12 cellular contexts compared by ENCODE assay signal in genomic region chr2:63124209-63124608, GRCh38.
DNase-seq lines count a peak whose midpoint lies in the region; ATAC-seq, FAIRE-seq and TF ChIP-seq lines count a peak whose summit lies in the region.
"Had no signal": no experiment of that assay in that cellular context is flagged by ENCODE, and none has a peak within 500 bp of the region (broad histone marks: within the 10 kb centered on the region; RNA-seq: fewer than 3 reads in every experiment).

No MANE protein-coding gene starts in this region.

- 0% methylated on average over 2 of the region's 2 CpGs for WGBS in GM12878 (ENCODE audit: insufficient coverage, insufficient replicate concordance, low lambda C conversion rate, missing lambda C conversion rate)

- H3K27ac Mint-ChIP-seq in naive thymus-derived CD4-positive, alpha-beta T cell: no peak overlapping the region
- H3K27ac Mint-ChIP-seq: nephron progenitor cell; stimulated activated memory B cell treated with anti-CD40 and anti-IgM and Interleukin-4, amounts not matched to agents 10 μg/mL and 1 μg/mL and 100 μg/mL, for 72 hours had no signal

- H3K36me3 ChIP-seq in GM12878 (ENCODE audit: control insufficient read depth in 2 of 2, insufficient read depth in 2 of 2, low read length in 1 of 2): no peaks in the 10 kb centered on the region
- no peaks in the 10 kb centered on the region for H3K36me3 ChIP-seq in naive thymus-derived CD4-positive, alpha-beta T cell (ENCODE audit: control insufficient read depth in 2 of 3, insufficient read depth in 3 of 3, low read length in 3 of 3)

- no peak overlapping the region; the same call in 1 of the 2 replicates for H3K4me3 ChIP-seq in GM12878
- no peak overlapping the region for H3K4me3 ChIP-seq in naive thymus-derived CD4-positive, alpha-beta T cell (ENCODE audit: low read length)

- ATAC-seq in GM21390 (IDR thresholded peaks at IDR 0.05; ENCODE audit: unreplicated experiment): peak; percentile 68
- peak; percentile 65 for ATAC-seq in HG03342 (IDR thresholded peaks at IDR 0.05; ENCODE audit: unreplicated experiment)
- ATAC-seq in GM12878: peak; percentile 91
- no peak for ATAC-seq in naive thymus-derived CD4-positive, alpha-beta T cell
- ATAC-seq: stimulated activated memory B cell treated with anti-CD40 and anti-IgM and Interleukin-4, amounts not matched to agents 10 μg/mL and 1 μg/mL and 100 μg/mL, for 72 hours had no signal

- SMC1A ChIA-PET in GM12878 (lab: Charles Lee; ENCODE audit: uncharacterized antibody, unreplicated experiment): interaction anchor here (0.6 to 2.0 kb wide), 4 partner anchors 83 to 664 kb away, joined by 3 to 5 read pairs (median 4); no protein-coding TSS in a partner anchor

- POLR2A ChIA-PET in GM12878 (lab: Charles Lee): interaction anchor here (0.6 kb wide), 1 partner anchor 1050 kb away, joined by 5 read pairs; no protein-coding TSS in a partner anchor
- POLR2A ChIA-PET in naive thymus-derived CD4-positive, alpha-beta T cell (lab: Charles Lee): no interaction called here

- H3K4me1 ChIP-seq in GM12878 (ENCODE audit: control insufficient read depth, insufficient read depth, low read length): peaks cover 15% of the 10 kb centered on the region
- H3K4me1 ChIP-seq in naive thymus-derived CD4-positive, alpha-beta T cell (ENCODE audit: control insufficient read depth in 2 of 2, insufficient read depth in 2 of 2, low read length in 2 of 2): no peaks in the 10 kb centered on the region

- no peaks in the 10 kb centered on the region for H3K27me3 Mint-ChIP-seq in naive thymus-derived CD4-positive, alpha-beta T cell
- H3K27me3 Mint-ChIP-seq: stimulated activated memory B cell treated with anti-CD40 and anti-IgM and Interleukin-4, amounts not matched to agents 10 μg/mL and 1 μg/mL and 100 μg/mL, for 72 hours had no signal

- no peak overlapping the region for H3K9ac ChIP-seq in GM12878 (ENCODE audit: control insufficient read depth, insufficient read depth, low read length)

- in situ Hi-C loops in GM12878 (cut with MboI): no loop called here

- DNase-seq in GM12891 (ENCODE audit: insufficient read length, low spot score) (no peak), GM12878 (ENCODE audit: low read depth, low spot score) (peak; percentile 19), AG20443 (ENCODE audit: low spot score) (no peak), Kasumi-1 (lab: John Stamatoyannopoulos, UW) (no peak)
- no peak for DNase-seq in activated CD4-positive, alpha-beta T cell treated with anti-CD3 and anti-CD28 coated beads, Interleukin-2, amount 50 U/mL, for 1 hour
- no peak for DNase-seq in naive thymus-derived CD4-positive, alpha-beta T cell
- DNase-seq: NCI-H69, nephron progenitor cell had no signal

- no peak for TF ChIP-seq POLR2A in GM12891 (IDR thresholded peaks at IDR 0.05; ENCODE audit: low read depth, low read length)
- no peak for TF ChIP-seq POLR2A in GM12878 (IDR thresholded peaks at IDR 0.05; ENCODE audit: low read depth, low read length)

- TF ChIP-seq CTCF in GM12878 (IDR thresholded peaks at IDR 0.05 in 2 of 3, conservative IDR thresholded peaks at IDR 0.05 in 1 of 3; ENCODE audit: control insufficient read depth in 2 of 3, extremely low read depth in 1 of 3, insufficient read depth in 1 of 3, low read depth in 3 of 3, low read length in 3 of 3): no peak

- RAD21 ChIA-PET in GM12878 (lab: Charles Lee; ENCODE audit: unreplicated experiment): interaction anchor here (0.6 to 1.0 kb wide), 2 partner anchors 37 to 496 kb away, joined by 3 read pairs; no protein-coding TSS in a partner anchor

- no TSS peak for BruUV-seq in GM12878 (replicated peaks; lab: Mats Ljungman, UMichigan)

- H3K4me1 Mint-ChIP-seq in naive thymus-derived CD4-positive, alpha-beta T cell: no peaks in the 10 kb centered on the region
- H3K4me1 Mint-ChIP-seq: nephron progenitor cell had no signal

- CTCF ChIA-PET in GM12878 (lab: Yijun Ruan, JAX): interaction anchor here (0.6 to 1.0 kb wide), 3 partner anchors 14 to 666 kb away, joined by 3 to 5 read pairs (median 3); no protein-coding TSS in a partner anchor
- CTCF ChIA-PET in naive thymus-derived CD4-positive, alpha-beta T cell (lab: Charles Lee): no interaction called here

- TF ChIP-seq RAD21 in GM12878 (IDR thresholded peaks at IDR 0.05; ENCODE audit: insufficient read depth, low read depth, low read length): no peak

- intact Hi-C loops in GM12878 (cut with micrococcal nuclease; ENCODE audit: unreplicated experiment): no loop called here
- intact Hi-C loops in naive thymus-derived CD4-positive, alpha-beta T cell (cut with micrococcal nuclease): no loop called here

- H3K4me2 ChIP-seq in GM12878 (ENCODE audit: control insufficient read depth, insufficient read depth): 0 out of 2 replicates have a peak overlapping the region, but pooled peaks have one; percentile 46

- H3K79me2 ChIP-seq in GM12878 (ENCODE audit: control insufficient read depth, insufficient read depth, low read length): no peaks in the 10 kb centered on the region

- H3K27ac ChIP-seq in GM12878 (ENCODE audit: control insufficient read depth, insufficient read depth): no peak overlapping the region
- no peak overlapping the region for H3K27ac ChIP-seq in naive thymus-derived CD4-positive, alpha-beta T cell (ENCODE audit: low read depth, low read length)

- H3K27me3 ChIP-seq in GM12878 (replicated peaks in 1 of 2; ENCODE audit: control insufficient read depth in 2 of 2, insufficient read depth in 2 of 2, low read length in 1 of 2): no peaks in the 10 kb centered on the region
- no peaks in the 10 kb centered on the region for H3K27me3 ChIP-seq in naive thymus-derived CD4-positive, alpha-beta T cell (ENCODE audit: control insufficient read depth in 2 of 2, insufficient read depth in 2 of 2, low read length in 2 of 2)

- no peaks in the 10 kb centered on the region for H4K20me1 ChIP-seq in GM12878 (ENCODE audit: control insufficient read depth, insufficient read depth)

- H2AFZ ChIP-seq in GM12878 (ENCODE audit: control insufficient read depth, low read depth, low read length): no peak overlapping the region

- H3K9me3 Mint-ChIP-seq in naive thymus-derived CD4-positive, alpha-beta T cell: peaks cover 0 to 35% (median 3%) of the 10 kb centered on the region in 11 donors
- H3K9me3 Mint-ChIP-seq: nephron progenitor cell; stimulated activated memory B cell treated with anti-CD40 and anti-IgM and Interleukin-4, amounts not matched to agents 10 μg/mL and 1 μg/mL and 100 μg/mL, for 72 hours had no signal

- no peaks in the 10 kb centered on the region; the same call in 2 of the 3 replicates for H3K9me3 ChIP-seq in GM12878 (replicated peaks; ENCODE audit: control insufficient read depth, insufficient read depth, low read length)
- peaks cover 0 to under 1% (median 0%) of the 10 kb centered on the region in 3 experiments for H3K9me3 ChIP-seq in naive thymus-derived CD4-positive, alpha-beta T cell (ENCODE audit: control insufficient read depth in 2 of 3, low read length in 3 of 3)

- no peak for TF ChIP-seq EP300 in GM12878 (IDR thresholded peaks at IDR 0.05; ENCODE audit: borderline replicate concordance in 1 of 2, control insufficient read depth in 1 of 2, low read depth in 2 of 2, low read length in 2 of 2)

- peak; percentile 69 for FAIRE-seq in GM12891 (lab: Jason Lieb, UNC)
- FAIRE-seq in GM12878 (lab: Jason Lieb, UNC): peak; percentile 72
- FAIRE-seq: endothelial cell of umbilical vein had no signal

- no peak overlapping the region for H3K4me3 Mint-ChIP-seq in naive thymus-derived CD4-positive, alpha-beta T cell
- H3K4me3 Mint-ChIP-seq: nephron progenitor cell; stimulated activated memory B cell treated with anti-CD40 and anti-IgM and Interleukin-4, amounts not matched to agents 10 μg/mL and 1 μg/mL and 100 μg/mL, for 72 hours had no signal

- peaks cover 0 to 28% (median 23%) of the 10 kb centered on the region in 5 donors for H3K36me3 Mint-ChIP-seq in naive thymus-derived CD4-positive, alpha-beta T cell
- H3K36me3 Mint-ChIP-seq: stimulated activated memory B cell treated with anti-CD40 and anti-IgM and Interleukin-4, amounts not matched to agents 10 μg/mL and 1 μg/mL and 100 μg/mL, for 72 hours had no signal

TF ChIP-seq in GM12891, 5 proteins besides CTCF, POLR2A, EP300 and RAD21:
- TF ChIP-seq TAF1 (IDR thresholded peaks at IDR 0.05; ENCODE audit: low read depth, low read length): no peak

TF ChIP-seq in GM12878, 131 proteins besides CTCF, POLR2A, EP300 and RAD21:
- TF ChIP-seq CREM (IDR thresholded peaks at IDR 0.05; ENCODE audit: low read depth): peak; percentile 29; the same call in 1 of the 2 replicates
- TF ChIP-seq TCF12 (IDR thresholded peaks at IDR 0.05; ENCODE audit: low read depth, low read length): no peak
- peak; percentile 80 for TF ChIP-seq RUNX3 (IDR thresholded peaks at IDR 0.05; ENCODE audit: low read length)
- TF ChIP-seq BCL3 (IDR thresholded peaks at IDR 0.05; ENCODE audit: borderline replicate concordance, insufficient read depth, low read depth, low read length, poor library complexity, severe bottlenecking): peak; percentile 53
- no peak for TF ChIP-seq SMAD1 (IDR thresholded peaks at IDR 0.05; ENCODE audit: low read depth, partially characterized antibody)
TF ChIP-seq in GM12878: peak in this region for 3.
